Comparison of ENCODE assay signal across 11 cellular contexts in genomic region chr14:81427348-81428058, GRCh38. TPM values are rescaled to one million over a fixed set of nuclear protein-coding genes. Genes with fewer than 3 reads are reported as not detected.
DNase-seq lines count a peak whose midpoint lies in the region; ATAC-seq, FAIRE-seq and TF ChIP-seq lines count a peak whose summit lies in the region.
"Had no signal": no experiment of that assay in that cellular context is flagged by ENCODE, and none has a peak within 500 bp of the region (broad histone marks: within the 10 kb centered on the region; RNA-seq: fewer than 3 reads in every experiment).

No MANE protein-coding gene starts in this region.

- TF ChIP-seq CTCF in BE2C (IDR thresholded peaks at IDR 0.05; ENCODE audit: low read depth, low read length) = no peak
- no peak for TF ChIP-seq CTCF in K562 (IDR thresholded peaks at IDR 0.05 in 2 of 3, conservative IDR thresholded peaks at IDR 0.05 in 1 of 3; ENCODE audit: insufficient read depth in 2 of 3, low read depth in 1 of 3, low read length in 3 of 3)
- TF ChIP-seq CTCF in lower leg skin (IDR thresholded peaks at IDR 0.05) = no peak

- CTCF ChIA-PET in K562 (lab: Yijun Ruan, JAX; ENCODE audit: low intra/inter-chr PET ratio) = no interaction called here

- H4K20me1 ChIP-seq in K562 (replicated peaks; ENCODE audit: control insufficient read depth, insufficient read depth, low read length) = no peaks in the 10 kb centered on the region

- peak overlapping the region; percentile 78 for H3K4me2 ChIP-seq in K562 (ENCODE audit: insufficient read depth, low read length)

- H3K9ac ChIP-seq in K562 (ENCODE audit: insufficient read depth in 1 of 2, low read depth in 2 of 2, low read length in 2 of 2) = peak overlapping the region; percentile 61 to 74; a peak in 3 of 4 replicates

- H3K27me3 ChIP-seq in BE2C (no peaks in the 10 kb centered on the region), K562 (ENCODE audit: control insufficient read depth in 2 of 2, insufficient read depth in 2 of 2, low read length in 2 of 2) (no peaks in the 10 kb centered on the region)

- peak; percentile 76 for DNase-seq in BE2C
- DNase-seq in MV-4-11 (lab: John Stamatoyannopoulos, UW) = peak; percentile 89
- DNase-seq in K562 (ENCODE audit: extremely low read depth in 1 of 4, low spot score in 3 of 4) = peak; percentile 61 to 91 (median 69)
- peak; percentile 52 to 88 for DNase-seq in lower leg skin (ENCODE audit: low spot score in 2 of 2)
- no peak for DNase-seq in RPMI8226
- DNase-seq: AML-193, cerebellar nuclear complex, NCI-H1105 had no signal

- no TSS peak for BruUV-seq in K562 (replicated peaks; lab: Mats Ljungman, UMichigan)

- H2AFZ ChIP-seq in K562 (ENCODE audit: low read depth, low read length) = peak overlapping the region; percentile 57

- peak overlapping the region; percentile 90 for H3K27ac ChIP-seq in K562 (ENCODE audit: extremely low read depth, low read depth, low read length)

- POLR2A ChIA-PET in K562 (lab: Yijun Ruan, JAX) = interaction anchor here (0.6 to 2.9 kb wide), 7 partner anchors 10 to 652 kb away, joined by 3 to 9 read pairs (median 4); no protein-coding TSS in a partner anchor

- H3K9me3 ChIP-seq in BE2C (no peaks in the 10 kb centered on the region), K562 (replicated peaks; ENCODE audit: control insufficient read depth, insufficient read depth, low read depth, low read length) (no peaks in the 10 kb centered on the region; the same call in 1 of the 2 replicates)

- FAIRE-seq in K562 (lab: Jason Lieb, UNC) = peak; percentile 89

- H3K9me1 ChIP-seq in K562 (ENCODE audit: control insufficient read depth, insufficient read depth, low read length) = no peaks in the 10 kb centered on the region

- TF ChIP-seq POLR2A in K562 (conservative IDR thresholded peaks at IDR 0.05) (peak; percentile 57), lower leg skin (IDR thresholded peaks at IDR 0.05) (no peak)

- H3K4me3 ChIP-seq in BE2C (ENCODE audit: low read depth, low read length) (peak overlapping the region; percentile 40), K562 (peak overlapping the region; percentile 37), lower leg skin (ENCODE audit: low read depth, poor library complexity, severe bottlenecking) (no peak overlapping the region)

- intact Hi-C loops in K562 (cut with micrococcal nuclease) = loop anchor here (1.0 to 5.0 kb wide), 3 partner anchors 8 to 205 kb away; partner anchors contain the start of genes GTF2A1 and STON2
- intact Hi-C loops in lower leg skin (cut with DNase I; ENCODE audit: low total_unique reads) = no loop called here

- ATAC-seq in K562 = peak; percentile 84
- no peak for ATAC-seq in HG03139 (IDR thresholded peaks at IDR 0.05; ENCODE audit: unreplicated experiment)
- no peak for ATAC-seq in GM21515 (IDR thresholded peaks at IDR 0.05; ENCODE audit: unreplicated experiment)
- ATAC-seq in HG03520 (IDR thresholded peaks at IDR 0.05; ENCODE audit: unreplicated experiment) = no peak

- 1% methylated on average over 8 of the region's 8 CpGs for WGBS in K562 (ENCODE audit: insufficient coverage, low coverage, missing lambda C conversion rate)
- 11 to 23% methylated on average over 8 of the region's 8 CpGs for WGBS in lower leg skin, 2 donors

- TF ChIP-seq RAD21 in K562 (CRISPR knock-in tag; conservative IDR thresholded peaks at IDR 0.05 in 1 of 2, IDR thresholded peaks at IDR 0.05 in 1 of 2) = peak in 1 of 2 experiments; percentile 14; a peak in 1 of 4 replicates

- peak; percentile 90 for TF ChIP-seq EP300 in K562 (IDR thresholded peaks at IDR 0.05; ENCODE audit: low read length)

- in situ Hi-C loops in K562 (cut with MboI) = no loop called here

- peaks cover 96% of the 10 kb centered on the region for H3K79me2 ChIP-seq in K562 (ENCODE audit: control insufficient read depth, insufficient read depth, low read length)

- H3K36me3 ChIP-seq in BE2C (peaks cover 19% of the 10 kb centered on the region), K562 (ENCODE audit: control insufficient read depth, insufficient read depth, low read length) (peaks cover 50% of the 10 kb centered on the region)

- H3K4me1 ChIP-seq in BE2C = peaks cover 41% of the 10 kb centered on the region
- peaks cover 24 to 73% of the 10 kb centered on the region in 2 experiments for H3K4me1 ChIP-seq in K562 (replicated peaks in 1 of 2; ENCODE audit: control insufficient read depth in 2 of 2, insufficient read depth in 2 of 2, low read length in 2 of 2)

TF ChIP-seq in K562, 482 proteins besides CTCF, POLR2A, EP300 and RAD21 (continues in another document):
- TF ChIP-seq ZEB2 (IDR thresholded peaks at IDR 0.05) (peak; percentile 88), DDX20 (tag; IDR thresholded peaks at IDR 0.05; ENCODE audit: low read depth) (no peak), MTA3 (IDR thresholded peaks at IDR 0.05; ENCODE audit: borderline replicate concordance) (peak; percentile 69), PHF20 (IDR thresholded peaks at IDR 0.05; ENCODE audit: partially characterized antibody) (no peak), SP2 (IDR thresholded peaks at IDR 0.05; ENCODE audit: extremely low read depth, low read depth, low read length, poor library complexity, severe bottlenecking) (no peak), ELK3 (CRISPR knock-in tag; IDR thresholded peaks at IDR 0.05) (no peak), CEBPB (tag; IDR thresholded peaks at IDR 0.05) (no peak), AFF1 (IDR thresholded peaks at IDR 0.05; ENCODE audit: low read depth in 1 of 2, partially characterized antibody in 2 of 2) (no peak)

RNA-seq across cellular contexts. Expression of gene STON2, which starts 27.4 kb away (rescaled TPM):
- polyA plus RNA-seq in BE2C (2012; ENCODE audit: insufficient read depth, insufficient read length, low read depth) = 6.8 TPM
- total RNA-seq in K562 (2011; cell fraction: chromatin; rRNA removed; ENCODE audit: low replicate concordance) = 206 and 247 TPM in 2 replicates
- 93.6 and 103 TPM in 2 replicates for total RNA-seq in K562 (2011; cell fraction: nucleolus; rRNA removed)
- 120 and 144 TPM in 2 replicates for total RNA-seq in K562 (2011; cell fraction: nucleoplasm; rRNA removed)
- total RNA-seq in K562 (2014; rRNA removed) = 54.6 and 61.6 TPM in 2 replicates
- 90.6 and 106 TPM in 2 replicates for total RNA-seq in K562 (2014; rRNA removed; fragmentation: Illumina TruSeq; extraction: Trizol)
- total RNA-seq in K562 (2015; rRNA removed; fragmentation: Illumina TruSeq; extraction: Trizol) = 68.5 and 69.6 TPM in 2 replicates
- 89.4 and 99.3 TPM in 2 replicates for total RNA-seq in K562 (2021)
- 53.5 and 54.6 TPM in 2 replicates for polyA plus RNA-seq in K562 (2011; rRNA removed)
- 28.3 and 33.4 TPM in 2 replicates for polyA plus RNA-seq in K562 (2011; cell fraction: cytosol; rRNA removed)
- 48.4 and 72.1 TPM in 2 replicates for polyA plus RNA-seq in K562 (2011; cell fraction: nucleus; rRNA removed)
- polyA plus RNA-seq in K562 (2012) = 18.9 and 21.5 TPM in 2 replicates
- polyA plus RNA-seq in K562 (2014; fragmentation: Illumina TruSeq; extraction: Trizol) = 24.1 and 24.8 TPM in 2 replicates
- 10 to 100 TPM in 1 of 2 experiments, 1 to 10 TPM in 1; 7.8 to 30.2 TPM for polyA plus RNA-seq in K562 (2014; fragmentation: Nextera tagmentation; extraction: Ambion mirVana)
- polyA plus RNA-seq in K562 (2014; rRNA removed) = 20.2 and 24.9 TPM in 2 replicates
- polyA minus RNA-seq in K562 (2011; rRNA and poly(A)+ RNA removed) = 207 and 259 TPM in 2 replicates
- 91.1 and 132 TPM in 2 replicates for polyA minus RNA-seq in K562 (2011; cell fraction: cytosol; rRNA and poly(A)+ RNA removed)
- polyA minus RNA-seq in K562 (2011; cell fraction: nucleus; rRNA and poly(A)+ RNA removed) = 127 and 151 TPM in 2 replicates
- total RNA-seq in lower leg skin = 10 to 100 TPM; 12.5 to 21.8 (median 16.1) TPM
